ENCODE assay signal across 11 cellular contexts in the genomic region with DNA sequence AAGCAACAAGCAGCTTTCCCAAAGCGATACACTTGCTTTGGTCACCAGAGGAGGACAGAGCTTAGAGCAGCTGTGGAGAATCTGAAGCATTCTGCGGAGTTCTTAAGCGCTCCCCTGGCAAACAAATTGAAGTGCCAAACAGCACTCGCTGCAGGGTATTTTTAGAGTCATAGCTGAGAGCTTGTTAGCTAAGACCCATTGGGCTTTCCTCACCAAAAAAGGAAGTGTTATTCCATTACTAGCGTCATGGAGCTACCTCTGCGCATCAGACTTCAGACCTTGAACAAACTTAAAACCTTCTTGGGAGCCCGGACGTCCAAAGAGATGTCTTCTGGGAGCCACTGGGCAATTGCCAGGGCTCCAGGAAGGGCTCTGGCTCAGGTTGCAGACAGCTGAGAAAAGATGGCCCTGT. TPM values are rescaled to one million over a fixed set of nuclear protein-coding genes. Genes with fewer than 3 reads are reported as not detected.
DNase-seq lines count a peak whose midpoint lies in the region; ATAC-seq and TF ChIP-seq lines count a peak whose summit lies in the region.
"Had no signal": no experiment of that assay in that cellular context is flagged by ENCODE, and none has a peak within 500 bp of the region (broad histone marks: within the 10 kb centered on the region; RNA-seq: fewer than 3 reads in every experiment).

No MANE protein-coding gene starts in this region.

- peak; percentile 96 for TF ChIP-seq EP300 in esophagus muscularis mucosa (IDR thresholded peaks at IDR 0.05)

- WGBS in IMR-90 (ENCODE audit: extremely low coverage in 2 of 2, insufficient read length in 1 of 2), 2 experiments, result 74% methylated on average over 4 of the region's 8 CpGs; no CpG with 5 or more reads in 1 of the 2 experiments
- 35% methylated on average over 3 of the region's 8 CpGs for WGBS in esophagus muscularis mucosa

- no peak overlapping the region for H4K91ac ChIP-seq in IMR-90 (ENCODE audit: insufficient read depth, low read depth, low read length)

- H3K14ac ChIP-seq in IMR-90 (replicated peaks; ENCODE audit: low read depth, low read length), result no peak overlapping the region

- no peak overlapping the region for H2BK5ac ChIP-seq in IMR-90 (ENCODE audit: low read depth, low read length, poor library complexity, severe bottlenecking)

- H3K9ac ChIP-seq in IMR-90 (ENCODE audit: low read depth, low read length), result no peak overlapping the region

- ATAC-seq in IMR-90 (ENCODE audit: low read depth), result no peak
- no peak for ATAC-seq in HG03039 (IDR thresholded peaks at IDR 0.05; ENCODE audit: unreplicated experiment)
- no peak for ATAC-seq in GM21423 (IDR thresholded peaks at IDR 0.05; ENCODE audit: unreplicated experiment)
- ATAC-seq: activated CD4-positive, alpha-beta T cell treated with anti-CD3 and anti-CD28 coated beads for 36 hours had no signal

- in situ Hi-C loops in IMR-90 (cut with MboI; ENCODE audit: low sequenced_read_pairs), result no loop called here

- H3K4me2 ChIP-seq in IMR-90 (ENCODE audit: low read depth, low read length), result no peak overlapping the region

- H3K79me1 ChIP-seq in IMR-90 (ENCODE audit: low read depth in 1 of 2, low read length in 2 of 2), result no peaks in the 10 kb centered on the region

- POLR2A ChIA-PET in IMR-90 (lab: Charles Lee; ENCODE audit: unreplicated experiment) (no interaction called here), HEK293T (lab: Yijun Ruan, JAX) (interaction anchor here (0.6 to 1.7 kb wide), 3 partner anchors 21 to 26 kb away, joined by 3 to 12 read pairs (median 3); a partner anchor contains a TSS)

- H2BK20ac ChIP-seq in IMR-90 (ENCODE audit: low read depth, low read length), result no peak overlapping the region

- H3K4me3 ChIP-seq in IMR-90 (ENCODE audit: insufficient read depth, low read depth, low read length) (no peak overlapping the region), esophagus muscularis mucosa (peak overlapping the region in 2 of 4 donors; percentile 10 to 12), H7 (ENCODE audit: insufficient read depth, low read depth, low read length) (no peak overlapping the region)
- H3K4me3 ChIP-seq: skin epidermis had no signal

- intact Hi-C loops in IMR-90 (cut with micrococcal nuclease), result no loop called here
- intact Hi-C loops in esophagus muscularis mucosa (cut with DNase I), result no loop called here

- no peak overlapping the region for H3K18ac ChIP-seq in IMR-90 (ENCODE audit: low read depth, low read length)

- H3K9me3 ChIP-seq in IMR-90 (ENCODE audit: control insufficient read depth, insufficient read depth, low read length) (no peaks in the 10 kb centered on the region), esophagus muscularis mucosa (no peaks in the 10 kb centered on the region)

- TF ChIP-seq POLR2A in IMR-90 (IDR thresholded peaks at IDR 0.05; ENCODE audit: low read depth, low read length) (no peak), esophagus muscularis mucosa (IDR thresholded peaks at IDR 0.05; ENCODE audit: low read depth) (no peak)

- H4K8ac ChIP-seq in IMR-90 (ENCODE audit: low read depth in 2 of 2, low read length in 2 of 2), result no peak overlapping the region

- CTCF ChIA-PET in IMR-90 (lab: Yijun Ruan, JAX), result interaction anchor here (1.3 kb wide), 1 partner anchor 20 kb away, joined by 3 read pairs; no protein-coding TSS in a partner anchor
- CTCF ChIA-PET in HEK293T (lab: Yijun Ruan, JAX), result no interaction called here

- no peak overlapping the region for H2BK15ac ChIP-seq in IMR-90 (ENCODE audit: low read depth, low read length)

- no peak overlapping the region for H2AFZ ChIP-seq in IMR-90 (replicated peaks; ENCODE audit: low read length, poor library complexity)

- H2AK5ac ChIP-seq in IMR-90 (ENCODE audit: low read depth, low read length), result no peak overlapping the region

- H3K27ac ChIP-seq in IMR-90 (ENCODE audit: insufficient read depth, low read length) (no peak overlapping the region), esophagus muscularis mucosa (replicated peaks in 1 of 4) (peak overlapping the region; percentile 88 to 94 (median 90))

- H3K4ac ChIP-seq in IMR-90 (ENCODE audit: low read depth, low read length), result no peak overlapping the region

- dilution Hi-C loops in IMR-90 (cut with HindIII; ENCODE audit: low sequenced_read_pairs, unreplicated experiment), result no loop called here

- H3K56ac ChIP-seq in IMR-90 (ENCODE audit: extremely low read depth, insufficient read depth, low read length), result no peak overlapping the region

- H3K4me1 ChIP-seq in IMR-90 (ENCODE audit: control insufficient read depth, insufficient read depth, low read length), result no peaks in the 10 kb centered on the region; the same call in 1 of the 2 replicates
- H3K4me1 ChIP-seq in esophagus muscularis mucosa, result peaks cover 34 to 88% (median 87%) of the 10 kb centered on the region in 4 donors

- H3K27me3 ChIP-seq in IMR-90 (ENCODE audit: control insufficient read depth, insufficient read depth, low read length) (no peaks in the 10 kb centered on the region), esophagus muscularis mucosa (no peaks in the 10 kb centered on the region), H7 (ENCODE audit: control insufficient read depth, insufficient read depth, low read length) (no peaks in the 10 kb centered on the region)

- H2BK120ac ChIP-seq in IMR-90 (ENCODE audit: low read depth, low read length), result no peak overlapping the region

- TF ChIP-seq RAD21 in IMR-90 (IDR thresholded peaks at IDR 0.05; ENCODE audit: low read length), result no peak

- H4K5ac ChIP-seq in IMR-90 (ENCODE audit: low read depth, low read length), result no peak overlapping the region

- no TSS peak for BruUV-seq in IMR-90 (replicated peaks; lab: Mats Ljungman, UMichigan)

- no peaks in the 10 kb centered on the region for H4K20me1 ChIP-seq in IMR-90 (ENCODE audit: insufficient read depth, low read length)

- TF ChIP-seq CTCF in IMR-90 (conservative IDR thresholded peaks at IDR 0.05; ENCODE audit: low read depth, low read length) (no peak), esophagus muscularis mucosa (IDR thresholded peaks at IDR 0.05) (peak in 2 of 3 experiments; percentile 27 to 42)

- no peak overlapping the region for H2AK9ac ChIP-seq in IMR-90 (replicated peaks; ENCODE audit: low read depth, low read length, poor library complexity)

- H3K23ac ChIP-seq in IMR-90 (ENCODE audit: low read depth, low read length), result no peak overlapping the region

- H3K36me3 ChIP-seq in IMR-90 (ENCODE audit: control insufficient read depth, insufficient read depth, low read length) (no peaks in the 10 kb centered on the region), esophagus muscularis mucosa (peaks cover 0 to 21% (median 2%) of the 10 kb centered on the region in 4 donors), H7 (replicated peaks; ENCODE audit: control insufficient read depth, insufficient read depth, low read length) (no peaks in the 10 kb centered on the region)

- peaks cover 7% of the 10 kb centered on the region; the same call in 1 of the 2 replicates for H3K9me1 ChIP-seq in IMR-90 (ENCODE audit: insufficient read depth, low read length)

- peak; percentile 8 for DNase-seq in IMR-90
- no peak for DNase-seq in esophagus muscularis mucosa (ENCODE audit: extremely low spot score)
- peak; percentile 55 for DNase-seq in mucosa of gallbladder (ENCODE audit: low spot score)
- peak; percentile 62 for DNase-seq in superior temporal gyrus (ENCODE audit: extremely low spot score)
- no peak for DNase-seq in HEK293T (ENCODE audit: extremely low spot score)
- no peak for DNase-seq in H7
- DNase-seq: activated CD4-positive, alpha-beta T cell treated with anti-CD3 and anti-CD28 coated beads for 36 hours; NCI-H2081 had no signal

TF ChIP-seq in IMR-90, 13 proteins besides CTCF, POLR2A, EP300 and RAD21:
- TF ChIP-seq CHD1 (IDR thresholded peaks at IDR 0.05; ENCODE audit: low read depth, low read length) (no peak), NFE2L2 (IDR thresholded peaks at IDR 0.05; ENCODE audit: low read depth, low read length) (no peak), SMC3 (IDR thresholded peaks at IDR 0.05; ENCODE audit: low read depth, low read length) (no peak)
TF ChIP-seq in IMR-90: peak in this region for 0.

TF ChIP-seq in HEK293T, 16 proteins besides CTCF, POLR2A, EP300 and RAD21:
- TF ChIP-seq, protein P1, sequence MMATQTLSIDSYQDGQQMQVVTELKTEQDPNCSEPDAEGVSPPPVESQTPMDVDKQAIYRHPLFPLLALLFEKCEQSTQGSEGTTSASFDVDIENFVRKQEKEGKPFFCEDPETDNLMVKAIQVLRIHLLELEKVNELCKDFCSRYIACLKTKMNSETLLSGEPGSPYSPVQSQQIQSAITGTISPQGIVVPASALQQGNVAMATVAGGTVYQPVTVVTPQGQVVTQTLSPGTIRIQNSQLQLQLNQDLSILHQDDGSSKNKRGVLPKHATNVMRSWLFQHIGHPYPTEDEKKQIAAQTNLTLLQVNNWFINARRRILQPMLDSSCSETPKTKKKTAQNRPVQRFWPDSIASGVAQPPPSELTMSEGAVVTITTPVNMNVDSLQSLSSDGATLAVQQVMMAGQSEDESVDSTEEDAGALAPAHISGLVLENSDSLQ (IDR thresholded peaks at IDR 0.05), result no peak
- no peak for TF ChIP-seq ELF4 (IDR thresholded peaks at IDR 0.05)
- TF ChIP-seq CTBP1 (IDR thresholded peaks at IDR 0.05; ENCODE audit: borderline replicate concordance), result no peak
- TF ChIP-seq ZNF384 (IDR thresholded peaks at IDR 0.05), result no peak
- no peak for TF ChIP-seq SUZ12 (IDR thresholded peaks at IDR 0.05)
- no peak for TF ChIP-seq FOXM1 (IDR thresholded peaks at IDR 0.05; ENCODE audit: borderline replicate concordance)
- TF ChIP-seq ARNT (IDR thresholded peaks at IDR 0.05), result no peak
- TF ChIP-seq L3MBTL2 (conservative IDR thresholded peaks at IDR 0.05), result no peak
- TF ChIP-seq FOXA1 (IDR thresholded peaks at IDR 0.05), result no peak
- no peak for TF ChIP-seq LEF1 (IDR thresholded peaks at IDR 0.05; ENCODE audit: borderline replicate concordance)
- TF ChIP-seq FOXK2 (IDR thresholded peaks at IDR 0.05), result no peak
- no peak for TF ChIP-seq HDGF (IDR thresholded peaks at IDR 0.05; ENCODE audit: borderline replicate concordance)
- TF ChIP-seq TARDBP (IDR thresholded peaks at IDR 0.05), result no peak
- TF ChIP-seq SP1 (IDR thresholded peaks at IDR 0.05), result no peak

RNA-seq across cellular contexts. Expression of a gene that starts 23.2 kb away (rescaled TPM):
- total RNA-seq in IMR-90 (2012; rRNA removed), result 93.7 and 94.7 TPM in 2 replicates
- 13.5 and 15.9 TPM in 2 replicates for polyA plus RNA-seq in IMR-90 (2012; rRNA removed)
- 3.4 and 4.9 TPM in 2 replicates for polyA plus RNA-seq in IMR-90 (2012; cell fraction: cytosol; rRNA removed)
- polyA plus RNA-seq in IMR-90 (2012; cell fraction: nucleus; rRNA removed; ENCODE audit: low replicate concordance), result 1.3 and 16.0 TPM in 2 replicates
- 100 to 1,000 TPM in 1 of 4 donors, 10 to 100 TPM in 3; 66.1 to 110 (median 90.5) TPM for total RNA-seq in esophagus muscularis mucosa
- 55.3 TPM for total RNA-seq in mucosa of gallbladder
- 86.5 and 99.3 TPM in 2 replicates for total RNA-seq in H7 (2014; rRNA removed; shearing (Covaris generic))

Comparison
In these comparisons a context has a peak if more than half of its experiments do, and no peak if none do; other contexts are left out.
1. DNase-seq: peak in IMR-90 (single experiment), mucosa of gallbladder (single experiment) and superior temporal gyrus (single experiment); none in esophagus muscularis mucosa (single experiment), HEK293T (single experiment) and H7 (single experiment).